ENCODE assay signal across 1 cellular context in genomic region chr17:38867179-38867994, GRCh38.
TF ChIP-seq lines count a peak whose summit lies in the region.

No MANE protein-coding gene starts in this region.

TF ChIP-seq in HEK293, 187 proteins besides CTCF, POLR2A, EP300 and RAD21 (continued from another document and continues in another):
- TF ChIP-seq, protein P1, sequence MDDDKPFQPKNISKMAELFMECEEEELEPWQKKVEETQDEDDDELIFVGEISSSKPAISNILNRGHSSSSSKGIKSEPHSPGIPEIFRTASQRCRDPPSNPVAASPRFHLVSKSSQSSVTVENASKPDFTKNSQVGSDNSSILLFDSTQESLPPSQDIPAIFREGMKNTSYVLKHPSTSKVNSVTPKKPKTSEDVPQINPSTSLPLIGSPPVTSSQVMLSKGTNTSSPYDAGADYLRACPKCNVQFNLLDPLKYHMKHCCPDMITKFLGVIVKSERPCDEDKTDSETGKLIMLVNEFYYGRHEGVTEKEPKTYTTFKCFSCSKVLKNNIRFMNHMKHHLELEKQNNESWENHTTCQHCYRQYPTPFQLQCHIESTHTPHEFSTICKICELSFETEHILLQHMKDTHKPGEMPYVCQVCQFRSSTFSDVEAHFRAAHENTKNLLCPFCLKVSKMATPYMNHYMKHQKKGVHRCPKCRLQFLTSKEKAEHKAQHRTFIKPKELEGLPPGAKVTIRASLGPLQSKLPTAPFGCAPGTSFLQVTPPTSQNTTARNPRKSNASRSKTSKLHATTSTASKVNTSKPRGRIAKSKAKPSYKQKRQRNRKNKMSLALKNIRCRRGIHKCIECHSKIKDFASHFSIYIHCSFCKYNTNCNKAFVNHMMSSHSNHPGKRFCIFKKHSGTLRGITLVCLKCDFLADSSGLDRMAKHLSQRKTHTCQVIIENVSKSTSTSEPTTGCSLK (tag by site-specific recombination; IDR thresholded peaks at IDR 0.05), result no peak
- TF ChIP-seq ZBTB48 (tag by site-specific recombination; IDR thresholded peaks at IDR 0.05) (no peak), ZNF654 (tag by site-specific recombination; IDR thresholded peaks at IDR 0.05; ENCODE audit: low read depth) (no peak; the same call in 1 of the 2 replicates), ZNF768 (tag by site-specific recombination; IDR thresholded peaks at IDR 0.05) (0 out of 2 replicates have a peak, but pooled peaks have one; percentile 8), ZNF558 (tag by site-specific recombination; IDR thresholded peaks at IDR 0.05) (no peak), GLIS1 (tag by site-specific recombination; IDR thresholded peaks at IDR 0.05) (peak; percentile 55; the same call in 1 of the 2 replicates), GLI2 (tag by site-specific recombination; IDR thresholded peaks at IDR 0.05; ENCODE audit: borderline replicate concordance, low read depth) (no peak), ZSCAN30 (tag by site-specific recombination; IDR thresholded peaks at IDR 0.05) (peak; percentile 77; the same call in 1 of the 2 replicates), ZBTB7A (tag by site-specific recombination; IDR thresholded peaks at IDR 0.05; ENCODE audit: low read depth) (peak; percentile 43), EGR2 (tag by site-specific recombination; IDR thresholded peaks at IDR 0.05; ENCODE audit: low read depth) (no peak), ZEB2 (tag by site-specific recombination; IDR thresholded peaks at IDR 0.05) (peak; percentile 54; the same call in 1 of the 2 replicates), ZNF747 (tag by site-specific recombination; IDR thresholded peaks at IDR 0.05) (no peak), GLI4 (tag by site-specific recombination; IDR thresholded peaks at IDR 0.05) (no peak; the same call in 1 of the 2 replicates), ZBTB20 (tag by site-specific recombination; IDR thresholded peaks at IDR 0.05) (no peak), SP3 (tag by site-specific recombination; IDR thresholded peaks at IDR 0.05) (peak; percentile 35; the same call in 1 of the 2 replicates), ZNF16 (tag by site-specific recombination; IDR thresholded peaks at IDR 0.05; ENCODE audit: low read depth) (no peak), ZNF157 (tag by site-specific recombination; IDR thresholded peaks at IDR 0.05) (no peak), ZBTB11 (tag by site-specific recombination; conservative IDR thresholded peaks at IDR 0.05; ENCODE audit: low read depth) (0 out of 2 replicates have a peak, but pooled peaks have one; percentile 14), ZNF837 (tag by site-specific recombination; IDR thresholded peaks at IDR 0.05) (no peak), ZNF660 (tag by site-specific recombination; IDR thresholded peaks at IDR 0.05) (peak; percentile 89), ZFP37 (tag by site-specific recombination; IDR thresholded peaks at IDR 0.05) (0 out of 2 replicates have a peak, but pooled peaks have one; percentile 58), PRDM1 (tag by site-specific recombination; IDR thresholded peaks at IDR 0.05) (peak; percentile 66), ZNF394 (tag by site-specific recombination; IDR thresholded peaks at IDR 0.05; ENCODE audit: borderline replicate concordance) (peak; percentile 68), ZNF449 (tag by site-specific recombination; IDR thresholded peaks at IDR 0.05) (peak; percentile 43; the same call in 1 of the 2 replicates), ZNF132 (tag by site-specific recombination; IDR thresholded peaks at IDR 0.05; ENCODE audit: borderline replicate concordance) (no peak), ZBTB8A (tag by site-specific recombination; IDR thresholded peaks at IDR 0.05) (peak; percentile 82), ZNF324 (tag by site-specific recombination; IDR thresholded peaks at IDR 0.05) (peak; percentile 79; the same call in 1 of the 2 replicates), HOXA7 (CRISPR knock-in tag; IDR thresholded peaks at IDR 0.05; ENCODE audit: borderline replicate concordance) (no peak), ZNF354C (tag by site-specific recombination; IDR thresholded peaks at IDR 0.05; ENCODE audit: borderline replicate concordance, low read depth) (no peak), ZNF423 (tag by site-specific recombination; IDR thresholded peaks at IDR 0.05) (no peak), ZNF473 (tag by site-specific recombination; IDR thresholded peaks at IDR 0.05) (no peak), ZNF510 (tag by site-specific recombination; IDR thresholded peaks at IDR 0.05; ENCODE audit: insufficient replicate concordance) (no peak), ZNF791 (tag by site-specific recombination; IDR thresholded peaks at IDR 0.05) (no peak), PATZ1 (tag by site-specific recombination; IDR thresholded peaks at IDR 0.05) (peak; percentile 66), ZNF112 (tag by site-specific recombination; IDR thresholded peaks at IDR 0.05) (no peak), GLIS2 (tag by site-specific recombination; IDR thresholded peaks at IDR 0.05) (peak; percentile 73), ZNF555 (tag by site-specific recombination; conservative IDR thresholded peaks at IDR 0.05) (no peak), ZNF155 (tag by site-specific recombination; IDR thresholded peaks at IDR 0.05) (no peak), ZNF391 (tag by site-specific recombination; IDR thresholded peaks at IDR 0.05; ENCODE audit: borderline replicate concordance, low read depth) (0 out of 2 replicates have a peak, but pooled peaks have one; percentile 26), YY1 (tag by site-specific recombination; IDR thresholded peaks at IDR 0.05) (peak; percentile 61)
- TF ChIP-seq, protein P2, sequence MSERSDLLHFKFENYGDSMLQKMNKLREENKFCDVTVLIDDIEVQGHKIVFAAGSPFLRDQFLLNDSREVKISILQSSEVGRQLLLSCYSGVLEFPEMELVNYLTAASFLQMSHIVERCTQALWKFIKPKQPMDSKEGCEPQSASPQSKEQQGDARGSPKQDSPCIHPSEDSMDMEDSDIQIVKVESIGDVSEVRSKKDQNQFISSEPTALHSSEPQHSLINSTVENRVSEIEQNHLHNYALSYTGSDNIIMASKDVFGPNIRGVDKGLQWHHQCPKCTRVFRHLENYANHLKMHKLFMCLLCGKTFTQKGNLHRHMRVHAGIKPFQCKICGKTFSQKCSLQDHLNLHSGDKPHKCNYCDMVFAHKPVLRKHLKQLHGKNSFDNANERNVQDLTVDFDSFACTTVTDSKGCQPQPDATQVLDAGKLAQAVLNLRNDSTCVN (tag by site-specific recombination; optimal IDR thresholded peaks at IDR 0.05), result no peak
- TF ChIP-seq, protein P3, sequence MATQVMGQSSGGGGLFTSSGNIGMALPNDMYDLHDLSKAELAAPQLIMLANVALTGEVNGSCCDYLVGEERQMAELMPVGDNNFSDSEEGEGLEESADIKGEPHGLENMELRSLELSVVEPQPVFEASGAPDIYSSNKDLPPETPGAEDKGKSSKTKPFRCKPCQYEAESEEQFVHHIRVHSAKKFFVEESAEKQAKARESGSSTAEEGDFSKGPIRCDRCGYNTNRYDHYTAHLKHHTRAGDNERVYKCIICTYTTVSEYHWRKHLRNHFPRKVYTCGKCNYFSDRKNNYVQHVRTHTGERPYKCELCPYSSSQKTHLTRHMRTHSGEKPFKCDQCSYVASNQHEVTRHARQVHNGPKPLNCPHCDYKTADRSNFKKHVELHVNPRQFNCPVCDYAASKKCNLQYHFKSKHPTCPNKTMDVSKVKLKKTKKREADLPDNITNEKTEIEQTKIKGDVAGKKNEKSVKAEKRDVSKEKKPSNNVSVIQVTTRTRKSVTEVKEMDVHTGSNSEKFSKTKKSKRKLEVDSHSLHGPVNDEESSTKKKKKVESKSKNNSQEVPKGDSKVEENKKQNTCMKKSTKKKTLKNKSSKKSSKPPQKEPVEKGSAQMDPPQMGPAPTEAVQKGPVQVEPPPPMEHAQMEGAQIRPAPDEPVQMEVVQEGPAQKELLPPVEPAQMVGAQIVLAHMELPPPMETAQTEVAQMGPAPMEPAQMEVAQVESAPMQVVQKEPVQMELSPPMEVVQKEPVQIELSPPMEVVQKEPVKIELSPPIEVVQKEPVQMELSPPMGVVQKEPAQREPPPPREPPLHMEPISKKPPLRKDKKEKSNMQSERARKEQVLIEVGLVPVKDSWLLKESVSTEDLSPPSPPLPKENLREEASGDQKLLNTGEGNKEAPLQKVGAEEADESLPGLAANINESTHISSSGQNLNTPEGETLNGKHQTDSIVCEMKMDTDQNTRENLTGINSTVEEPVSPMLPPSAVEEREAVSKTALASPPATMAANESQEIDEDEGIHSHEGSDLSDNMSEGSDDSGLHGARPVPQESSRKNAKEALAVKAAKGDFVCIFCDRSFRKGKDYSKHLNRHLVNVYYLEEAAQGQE (tag by site-specific recombination; IDR thresholded peaks at IDR 0.05), result no peak
- TF ChIP-seq, protein P4, sequence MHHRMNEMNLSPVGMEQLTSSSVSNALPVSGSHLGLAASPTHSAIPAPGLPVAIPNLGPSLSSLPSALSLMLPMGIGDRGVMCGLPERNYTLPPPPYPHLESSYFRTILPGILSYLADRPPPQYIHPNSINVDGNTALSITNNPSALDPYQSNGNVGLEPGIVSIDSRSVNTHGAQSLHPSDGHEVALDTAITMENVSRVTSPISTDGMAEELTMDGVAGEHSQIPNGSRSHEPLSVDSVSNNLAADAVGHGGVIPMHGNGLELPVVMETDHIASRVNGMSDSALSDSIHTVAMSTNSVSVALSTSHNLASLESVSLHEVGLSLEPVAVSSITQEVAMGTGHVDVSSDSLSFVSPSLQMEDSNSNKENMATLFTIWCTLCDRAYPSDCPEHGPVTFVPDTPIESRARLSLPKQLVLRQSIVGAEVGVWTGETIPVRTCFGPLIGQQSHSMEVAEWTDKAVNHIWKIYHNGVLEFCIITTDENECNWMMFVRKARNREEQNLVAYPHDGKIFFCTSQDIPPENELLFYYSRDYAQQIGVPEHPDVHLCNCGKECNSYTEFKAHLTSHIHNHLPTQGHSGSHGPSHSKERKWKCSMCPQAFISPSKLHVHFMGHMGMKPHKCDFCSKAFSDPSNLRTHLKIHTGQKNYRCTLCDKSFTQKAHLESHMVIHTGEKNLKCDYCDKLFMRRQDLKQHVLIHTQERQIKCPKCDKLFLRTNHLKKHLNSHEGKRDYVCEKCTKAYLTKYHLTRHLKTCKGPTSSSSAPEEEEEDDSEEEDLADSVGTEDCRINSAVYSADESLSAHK (tag by site-specific recombination; IDR thresholded peaks at IDR 0.05), result no peak; the same call in 1 of the 2 replicates
- TF ChIP-seq, protein P5, sequence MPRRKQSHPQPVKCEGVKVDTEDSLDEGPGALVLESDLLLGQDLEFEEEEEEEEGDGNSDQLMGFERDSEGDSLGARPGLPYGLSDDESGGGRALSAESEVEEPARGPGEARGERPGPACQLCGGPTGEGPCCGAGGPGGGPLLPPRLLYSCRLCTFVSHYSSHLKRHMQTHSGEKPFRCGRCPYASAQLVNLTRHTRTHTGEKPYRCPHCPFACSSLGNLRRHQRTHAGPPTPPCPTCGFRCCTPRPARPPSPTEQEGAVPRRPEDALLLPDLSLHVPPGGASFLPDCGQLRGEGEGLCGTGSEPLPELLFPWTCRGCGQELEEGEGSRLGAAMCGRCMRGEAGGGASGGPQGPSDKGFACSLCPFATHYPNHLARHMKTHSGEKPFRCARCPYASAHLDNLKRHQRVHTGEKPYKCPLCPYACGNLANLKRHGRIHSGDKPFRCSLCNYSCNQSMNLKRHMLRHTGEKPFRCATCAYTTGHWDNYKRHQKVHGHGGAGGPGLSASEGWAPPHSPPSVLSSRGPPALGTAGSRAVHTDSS (tag by site-specific recombination; IDR thresholded peaks at IDR 0.05), result 0 out of 2 replicates have a peak, but pooled peaks have one; percentile 30
